16 cellular contexts compared by ENCODE assay signal in genomic region chrX:78074088-78074487, GRCh38. TPM values are rescaled to one million over a fixed set of nuclear protein-coding genes. Genes with fewer than 3 reads are reported as not detected.
DNase-seq lines count a peak whose midpoint lies in the region; ATAC-seq lines count a peak whose summit lies in the region.
"Had no signal": no experiment of that assay in that cellular context is flagged by ENCODE, and none has a peak within 500 bp of the region (broad histone marks: within the 10 kb centered on the region; RNA-seq: fewer than 3 reads in every experiment).

No MANE protein-coding gene starts in this region.

- H3K36me3 Mint-ChIP-seq in T-helper 1 cell treated with Interleukin-12 subunit alpha and Interleukin-12 subunit beta and Interleukin-4 antibody, amounts not matched to agents 30 μg/mL and 1 μg/mL, for 36 hours (ENCODE audit: low read depth), result peaks cover 10% of the 10 kb centered on the region

- no peaks in the 10 kb centered on the region for H3K27me3 Mint-ChIP-seq in T-helper 1 cell treated with Interleukin-12 subunit alpha and Interleukin-12 subunit beta and Interleukin-4 antibody, amounts not matched to agents 30 μg/mL and 1 μg/mL, for 36 hours (ENCODE audit: low read depth)

- peaks cover 9% of the 10 kb centered on the region for H3K9me3 Mint-ChIP-seq in T-helper 1 cell treated with Interleukin-12 subunit alpha and Interleukin-12 subunit beta and Interleukin-4 antibody, amounts not matched to agents 30 μg/mL and 1 μg/mL, for 36 hours

- no peak overlapping the region for H3K4me3 Mint-ChIP-seq in T-helper 1 cell treated with Interleukin-12 subunit alpha and Interleukin-12 subunit beta and Interleukin-4 antibody, amounts not matched to agents 30 μg/mL and 1 μg/mL, for 36 hours
- H3K4me3 Mint-ChIP-seq: GM23338 had no signal

- peaks cover 9% of the 10 kb centered on the region for H3K4me1 Mint-ChIP-seq in T-helper 1 cell treated with Interleukin-12 subunit alpha and Interleukin-12 subunit beta and Interleukin-4 antibody, amounts not matched to agents 30 μg/mL and 1 μg/mL, for 36 hours (ENCODE audit: low read depth)
- H3K4me1 Mint-ChIP-seq: GM23338 had no signal

- DNase-seq in T-helper 1 cell (no peak), RPMI8226 (peak; percentile 3), ureter (ENCODE audit: low spot score) (no peak)
- DNase-seq: AML-193, COR-L47, HCEC 1CT, NCI-H1417, NCI-H187 treated with DMSO at 0.1 percent for 48 hours, NCI-H2227 treated with DMSO at 0.1 percent for 48 hours, NCI-H524 had no signal

- peak overlapping the region; percentile 90 for H3K27ac Mint-ChIP-seq in T-helper 1 cell treated with Interleukin-12 subunit alpha and Interleukin-12 subunit beta and Interleukin-4 antibody, amounts not matched to agents 30 μg/mL and 1 μg/mL, for 36 hours
- H3K27ac Mint-ChIP-seq: GM23338 had no signal

- ATAC-seq in GM18511 (IDR thresholded peaks at IDR 0.05; ENCODE audit: unreplicated experiment) (peak; percentile 53), GM21786 (IDR thresholded peaks at IDR 0.05; ENCODE audit: unreplicated experiment) (peak; percentile 52), HG03175 (IDR thresholded peaks at IDR 0.05; ENCODE audit: unreplicated experiment) (no peak), HG03565 (IDR thresholded peaks at IDR 0.05; ENCODE audit: unreplicated experiment) (no peak)
- ATAC-seq: GM23338 had no signal

RNA-seq across cellular contexts. Expression of gene PGK1, which starts 30.0 kb away (rescaled TPM):
- total RNA-seq in ureter, result 359 TPM

Comparison
In these comparisons a context has a peak if more than half of its experiments do, and no peak if none do; other contexts are left out.
1. ATAC-seq: peak in GM18511 (single experiment) and GM21786 (single experiment); none in HG03175 (single experiment) and HG03565 (single experiment).